ENCODE assay signal across 20 cellular contexts in the genomic region with DNA sequence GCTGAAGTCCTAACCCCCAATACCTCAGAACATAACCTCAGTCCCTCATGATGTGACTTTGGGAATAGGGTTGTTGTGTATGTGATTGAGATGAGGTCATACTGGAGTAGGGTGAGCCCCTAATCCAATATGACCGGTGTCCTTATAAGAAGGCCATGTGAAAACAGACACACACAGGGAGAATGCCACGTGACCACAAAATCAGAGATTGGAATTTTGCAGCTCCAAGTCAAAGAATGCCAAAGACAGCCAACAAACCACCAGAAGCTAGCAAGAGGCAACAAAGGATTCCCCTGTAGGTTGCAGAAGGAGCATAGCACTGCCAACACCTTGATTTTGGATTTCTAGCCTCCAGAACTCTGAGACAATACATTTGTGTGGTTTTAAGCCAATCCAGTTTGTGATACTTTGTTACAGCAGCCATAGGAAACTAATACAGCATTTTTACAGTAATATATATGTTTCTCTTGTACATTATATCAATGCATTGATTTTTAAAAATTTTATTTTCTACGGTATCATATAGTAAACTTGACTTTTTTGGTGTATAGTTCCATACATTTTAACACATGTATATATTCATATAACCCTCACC. TPM values are rescaled to one million over a fixed set of nuclear protein-coding genes. Genes with fewer than 3 reads are reported as not detected.
DNase-seq lines count a peak whose midpoint lies in the region; ATAC-seq and TF ChIP-seq lines count a peak whose summit lies in the region.
"Had no signal": no experiment of that assay in that cellular context is flagged by ENCODE, and none has a peak within 500 bp of the region (broad histone marks: within the 10 kb centered on the region; RNA-seq: fewer than 3 reads in every experiment).

No MANE protein-coding gene starts in this region.

- H3K27me3 ChIP-seq in brain microvascular endothelial cell (replicated peaks) = no peaks in the 10 kb centered on the region
- peaks cover 0 to 35% (median 0%) of the 10 kb centered on the region in 7 donors for H3K27me3 ChIP-seq in heart right ventricle
- no peaks in the 10 kb centered on the region for H3K27me3 ChIP-seq in right atrium auricular region
- H3K27me3 ChIP-seq: Peyer's patch had no signal

- intact Hi-C loops in heart right ventricle (cut with DNase I) = no loop called here

- DNase-seq in ELF-1 (ENCODE audit: low read depth, low spot score) = peak; percentile 24
- DNase-seq in M059J (ENCODE audit: low read depth) = peak; percentile 24
- DNase-seq in brain microvascular endothelial cell = peak; percentile 27
- peak; percentile 58 for DNase-seq in kidney tubule cell (ENCODE audit: low spot score)
- no peak for DNase-seq in NCI-H2081 treated with DMSO at 0.1 percent for 48 hours (lab: John Stamatoyannopoulos, UW)
- DNase-seq in heart right ventricle = no peak
- DNase-seq in NCI-H345 (lab: John Stamatoyannopoulos, UW) = no peak
- no peak for DNase-seq in right atrium auricular region (ENCODE audit: low spot score)
- DNase-seq: CD8-positive, alpha-beta memory T cell; H9; KBM-7; NCI-H1048; NCI-H146; NCI-H2081; NCI-H510A treated with DMSO at 0.1 percent for 48 hours; Peyer's patch had no signal

- H3K27ac ChIP-seq in brain microvascular endothelial cell (no peak overlapping the region), heart right ventricle (no peak overlapping the region), right atrium auricular region (no peak overlapping the region)
- H3K27ac ChIP-seq: A549; BLaER1 treated with 17β-estradiol and CSF1 and Interleukin-3, amounts not matched to agents 10 nM and 100 nM; Peyer's patch; SK-N-MC had no signal

- in situ Hi-C loops in brain microvascular endothelial cell (cut with HindIII; ENCODE audit: low pct_ligation_motif_present, low sequenced_read_pairs) = no loop called here

- TF ChIP-seq CTCF in brain microvascular endothelial cell (IDR thresholded peaks at IDR 0.05; ENCODE audit: low read depth, low read length, missing control alignments) = no peak
- TF ChIP-seq CTCF in heart right ventricle (IDR thresholded peaks at IDR 0.05) = no peak
- no peak for TF ChIP-seq CTCF in right atrium auricular region (IDR thresholded peaks at IDR 0.05)

- peaks cover 0 to 17% (median 0%) of the 10 kb centered on the region in 9 donors for H3K4me1 ChIP-seq in heart right ventricle
- H3K4me1 ChIP-seq in right atrium auricular region = peaks cover 0 to 4% of the 10 kb centered on the region in 2 donors
- H3K4me1 ChIP-seq: A549 had no signal

- H3K4me3 ChIP-seq in brain microvascular endothelial cell (ENCODE audit: low read depth, low read length) = no peak overlapping the region
- H3K4me3 ChIP-seq in heart right ventricle = no peak overlapping the region
- H3K4me3 ChIP-seq in right atrium auricular region = no peak overlapping the region
- H3K4me3 ChIP-seq: A549; BLaER1 treated with 17β-estradiol and CSF1 and Interleukin-3, amounts not matched to agents 10 nM and 100 nM; Peyer's patch; SK-N-MC had no signal

- peaks cover 0 to 21% (median 3%) of the 10 kb centered on the region in 11 donors for H3K9me3 ChIP-seq in heart right ventricle
- peaks cover 0 to 7% of the 10 kb centered on the region in 2 donors for H3K9me3 ChIP-seq in right atrium auricular region
- H3K9me3 ChIP-seq: A549, Peyer's patch had no signal

- H3K36me3 ChIP-seq in brain microvascular endothelial cell (replicated peaks) = no peaks in the 10 kb centered on the region
- H3K36me3 ChIP-seq in heart right ventricle = no peaks in the 10 kb centered on the region
- no peaks in the 10 kb centered on the region for H3K36me3 ChIP-seq in right atrium auricular region
- H3K36me3 ChIP-seq: BLaER1 treated with 17β-estradiol and CSF1 and Interleukin-3, amounts not matched to agents 10 nM and 100 nM; Peyer's patch had no signal

- 75 to 81% methylated on average over 3 of the region's 3 CpGs for WGBS in heart right ventricle, 2 donors

- no peak for ATAC-seq in heart right ventricle
- ATAC-seq: A549, Right ventricle myocardium inferior had no signal

RNA-seq across cellular contexts. Expression of gene ZSWIM5, which starts 5.4 kb away (rescaled TPM):
- total RNA-seq in M059J (2014; rRNA removed; shearing (Covaris generic)) = 0.02 and 0.49 TPM in 2 replicates
- 1 to 10 TPM in 4 of 10 donors, under 1 TPM in 6; 0.30 to 1.7 (median 0.81) TPM for total RNA-seq in heart right ventricle
- polyA plus RNA-seq in heart right ventricle = under 1 TPM; 0.22 to 0.25 TPM
- 1 to 10 TPM; 1.2 to 1.7 TPM for total RNA-seq in right atrium auricular region

Comparison
In these comparisons a context has a peak if more than half of its experiments do, and no peak if none do; other contexts are left out.
1. DNase-seq: peak in ELF-1 (single experiment), M059J (single experiment), brain microvascular endothelial cell (single experiment) and kidney tubule cell (single experiment); none in NCI-H2081 treated with DMSO at 0.1 percent for 48 hours (single experiment), heart right ventricle (0 of 2), NCI-H345 (single experiment) and right atrium auricular region (single experiment).